In the genomic region with DNA sequence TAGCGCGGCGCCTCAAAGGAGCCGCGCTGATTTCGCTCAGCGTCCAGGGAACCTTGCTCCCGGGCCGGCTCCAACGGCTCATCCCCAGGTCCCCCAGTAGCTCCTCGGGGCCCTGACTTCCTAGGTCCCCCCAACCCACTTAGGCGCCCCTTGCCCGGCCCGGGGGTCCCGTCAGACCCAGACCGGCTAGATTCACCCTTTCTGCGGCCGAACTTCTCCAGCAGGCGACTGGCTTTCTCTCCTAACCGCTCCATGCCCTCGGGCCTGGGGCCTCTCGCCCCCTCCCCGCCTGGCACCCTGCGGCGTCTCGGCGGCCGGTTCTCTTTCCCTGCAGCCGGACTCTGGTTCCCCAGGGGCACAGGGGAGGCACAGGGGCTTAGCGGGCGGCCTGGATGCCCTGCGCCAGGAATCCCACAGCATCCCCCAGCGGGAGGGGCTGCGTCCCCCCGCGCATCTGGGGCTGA, we compare ENCODE assay signal across 9 cellular contexts. TPM values are rescaled to one million over a fixed set of nuclear protein-coding genes. Genes with fewer than 3 reads are reported as not detected.
A peak's percentile ranks its signal among the peaks of the same experiment; 100 is the strongest.
DNase-seq lines count a peak whose midpoint lies in the region; ATAC-seq and TF ChIP-seq lines count a peak whose summit lies in the region.
"Had no signal": no experiment of that assay in that cellular context is flagged by ENCODE, and none has a peak within 500 bp of the region (broad histone marks: within the 10 kb centered on the region; RNA-seq: fewer than 3 reads in every experiment).

No MANE protein-coding gene starts in this region.

- peaks cover 7% of the 10 kb centered on the region for H3K4me1 Mint-ChIP-seq in activated T-cell treated with anti-CD3 and anti-CD28 coated beads, Interleukin-2, amount 50 U/mL, for 4 hours (ENCODE audit: low read depth)

- H3K27ac ChIP-seq in upper lobe of left lung = peak overlapping the region; percentile 82 to 89 (median 86)

- peaks cover 0 to 13% (median 7%) of the 10 kb centered on the region in 4 donors for H3K27me3 ChIP-seq in upper lobe of left lung

- no peaks in the 10 kb centered on the region for H3K9me3 Mint-ChIP-seq in activated T-cell treated with anti-CD3 and anti-CD28 coated beads, Interleukin-2, amount 50 U/mL, for 4 hours
- H3K9me3 Mint-ChIP-seq: T-cell had no signal

- peak; percentile 3 to 11 for ATAC-seq in activated T-cell treated with anti-CD3 and anti-CD28 coated beads, Interleukin-2, amount 50 U/mL, for 4 hours
- ATAC-seq in upper lobe of left lung (ENCODE audit: low FRiP score in 2 of 2) (peak in 1 of 2 donors; percentile 2), HG02623 (IDR thresholded peaks at IDR 0.05; ENCODE audit: unreplicated experiment) (no peak), HG02852 (IDR thresholded peaks at IDR 0.05; ENCODE audit: unreplicated experiment) (no peak)

- WGBS in lower leg skin, 2 donors = 0% methylated on average over 18 to 21 of the region's 36 CpGs
- 0 to 2% methylated on average over 2 to 30 of the region's 36 CpGs for whole genome bisulfite sequencing in upper lobe of left lung, 2 donors

- TF ChIP-seq POLR2A in lower leg skin (IDR thresholded peaks at IDR 0.05) = no peak
- TF ChIP-seq POLR2A in upper lobe of left lung (IDR thresholded peaks at IDR 0.05) = peak in 1 of 4 donors; percentile 33

- no peak for TF ChIP-seq EP300 in upper lobe of left lung (IDR thresholded peaks at IDR 0.05)

- no peaks in the 10 kb centered on the region for H3K36me3 Mint-ChIP-seq in activated T-cell treated with anti-CD3 and anti-CD28 coated beads, Interleukin-2, amount 50 U/mL, for 4 hours (ENCODE audit: insufficient read depth)
- H3K36me3 Mint-ChIP-seq: T-cell had no signal

- H3K9me3 ChIP-seq in upper lobe of left lung = no peaks in the 10 kb centered on the region

- peaks cover 5% of the 10 kb centered on the region for H3K27me3 Mint-ChIP-seq in activated T-cell treated with anti-CD3 and anti-CD28 coated beads, Interleukin-2, amount 50 U/mL, for 4 hours (ENCODE audit: low read depth)
- H3K27me3 Mint-ChIP-seq: T-cell had no signal

- intact Hi-C loops in lower leg skin (cut with DNase I; ENCODE audit: low total_unique reads) = loop anchor here (2.0 kb wide), 1 partner anchor 51 kb away; no protein-coding TSS in a partner anchor

- H3K4me3 ChIP-seq in astrocyte of the spinal cord (ENCODE audit: low read depth, low read length) = peak overlapping the region; percentile 88
- peak overlapping the region; percentile 66 for H3K4me3 ChIP-seq in lower leg skin (ENCODE audit: low read depth, poor library complexity, severe bottlenecking)
- H3K4me3 ChIP-seq in upper lobe of left lung = peak overlapping the region; percentile 64 to 87 (median 68)

- H3K36me3 ChIP-seq in upper lobe of left lung = peaks cover 0 to under 1% (median 0%) of the 10 kb centered on the region in 4 donors

- in situ Hi-C loops in astrocyte of the spinal cord (cut with HindIII; ENCODE audit: low sequenced_read_pairs) = no loop called here

- TF ChIP-seq CTCF in astrocyte of the spinal cord (IDR thresholded peaks at IDR 0.05; ENCODE audit: low read depth, low read length) (no peak), lower leg skin (IDR thresholded peaks at IDR 0.05) (no peak), upper lobe of left lung (IDR thresholded peaks at IDR 0.05) (no peak)

- H3K4me3 Mint-ChIP-seq in activated T-cell treated with anti-CD3 and anti-CD28 coated beads, Interleukin-2, amount 50 U/mL, for 4 hours = no peak overlapping the region

- H3K4me1 ChIP-seq in upper lobe of left lung = peaks cover 42 to 68% (median 53%) of the 10 kb centered on the region in 4 donors

- no peak for DNase-seq in activated T-cell treated with anti-CD3 and anti-CD28 coated beads, Interleukin-2, amount 50 U/mL, for 4 hours
- DNase-seq in activated T-cell treated with anti-CD3 and anti-CD28 coated beads for 4 hours (no peak), astrocyte of the spinal cord (ENCODE audit: low read depth, low spot score) (no peak), lower leg skin (ENCODE audit: low spot score in 2 of 2) (peak in 1 of 2 donors; percentile 88), upper lobe of left lung (no peak), putamen (ENCODE audit: low spot score) (no peak)

RNA-seq across cellular contexts. Expression of a gene that starts 0.3 kb away (rescaled TPM):
- 1 to 10 TPM; 2.0 to 3.8 (median 2.6) TPM for total RNA-seq in activated T-cell treated with anti-CD3 and anti-CD28 coated beads, Interleukin-2, amount 50 U/mL, for 4 hours
- total RNA-seq in lower leg skin (10 to 100 TPM; 66.2 to 98.4 (median 74.8) TPM), upper lobe of left lung (10 to 100 TPM; 34.4 to 50.3 (median 39.5) TPM)

RNA-seq across cellular contexts. Expression of a gene that starts 25.2 kb away (rescaled TPM):
- 10 to 100 TPM; 28.8 to 39.7 (median 38.5) TPM for total RNA-seq in activated T-cell treated with anti-CD3 and anti-CD28 coated beads, Interleukin-2, amount 50 U/mL, for 4 hours
- total RNA-seq in lower leg skin = 10 to 100 TPM; 52.3 to 74.4 (median 61.9) TPM
- 100 to 1,000 TPM in 2 of 6 donors, 10 to 100 TPM in 4; 44.3 to 137 (median 78.9) TPM for total RNA-seq in upper lobe of left lung

RNA-seq across cellular contexts. Expression of a gene that starts 27.9 kb away (rescaled TPM):
- total RNA-seq in activated T-cell treated with anti-CD3 and anti-CD28 coated beads, Interleukin-2, amount 50 U/mL, for 4 hours = 1 to 10 TPM; 3.6 to 5.4 (median 5.1) TPM
- total RNA-seq in lower leg skin (10 to 100 TPM; 16.9 to 29.6 (median 23.2) TPM), upper lobe of left lung (10 to 100 TPM in 4 of 6 donors, 1 to 10 TPM in 2; 7.1 to 12.9 (median 11.4) TPM)

RNA-seq across cellular contexts. Expression of a gene that starts 52.7 kb away (rescaled TPM):
- 100 to 1,000 TPM; 220 to 231 (median 227) TPM for total RNA-seq in activated T-cell treated with anti-CD3 and anti-CD28 coated beads, Interleukin-2, amount 50 U/mL, for 4 hours
- total RNA-seq in lower leg skin (100 to 1,000 TPM in 2 of 4 donors, 10 to 100 TPM in 2; 70.6 to 148 (median 116) TPM), upper lobe of left lung (100 to 1,000 TPM in 2 of 6 donors, 10 to 100 TPM in 4; 58.7 to 147 (median 86.1) TPM)

RNA-seq across cellular contexts. Expression of a gene that starts 52.9 kb away (rescaled TPM):
- 100 to 1,000 TPM; 256 to 289 (median 263) TPM for total RNA-seq in activated T-cell treated with anti-CD3 and anti-CD28 coated beads, Interleukin-2, amount 50 U/mL, for 4 hours
- 10 to 100 TPM; 42.9 to 53.2 (median 48.3) TPM for total RNA-seq in lower leg skin
- 10 to 100 TPM; 21.4 to 51.3 (median 39.2) TPM for total RNA-seq in upper lobe of left lung

Comparison
In these comparisons a context has a peak if more than half of its experiments do, and no peak if none do; other contexts are left out.
1. ATAC-seq: peak in activated T-cell treated with anti-CD3 and anti-CD28 coated beads, Interleukin-2, amount 50 U/mL, for 4 hours (2 of 2); none in HG02623 (single experiment) and HG02852 (single experiment).
2. RNA of a gene that starts 0.3 kb away (total RNA-seq): 66.2 to 98.4 TPM in lower leg skin and 34.4 to 50.3 TPM in upper lobe of left lung; 2.0 to 3.8 TPM in activated T-cell treated with anti-CD3 and anti-CD28 coated beads, Interleukin-2, amount 50 U/mL, for 4 hours; every median in the first group is over 4 times any median in the second.
3. Peak in every context shown above with its lines, with median percentiles within 50 percentile points of each other: H3K4me3 ChIP-seq.